16 cellular contexts compared by ENCODE assay signal in genomic region chr19:29609636-29610035, GRCh38. TPM values are rescaled to one million over a fixed set of nuclear protein-coding genes. Genes with fewer than 3 reads are reported as not detected.
"Had no signal": no experiment of that assay in that cellular context is flagged by ENCODE, and none has a peak within 500 bp of the region (broad histone marks: within the 10 kb centered on the region; RNA-seq: fewer than 3 reads in every experiment).

No MANE protein-coding gene starts in this region.

- H3K4me2 ChIP-seq: smooth muscle cell had no signal

- H3K27ac Mint-ChIP-seq: activated naive CD8-positive, alpha-beta T cell; endodermal cell; T-helper 2 cell treated with Interferon-gamma antibody and Interleukin-4, amounts not matched to agents 5 μg/mL and 100 μg/mL, for 36 hours had no signal

- H3K27me3 Mint-ChIP-seq: activated naive CD8-positive, alpha-beta T cell had no signal

- H3K9me3 Mint-ChIP-seq: activated T-helper 2 cell treated with anti-CD3 and anti-CD28 coated beads, Interferon-gamma antibody, Interleukin-2, Interleukin-4, amounts not matched to agents 10 μg/mL and 5 μg/mL and 100 μg/mL, durations not matched to agents 14 hours and 24 hours and 36 hours; endodermal cell; T-helper 2 cell treated with Interferon-gamma antibody and Interleukin-4, amounts not matched to agents 5 μg/mL and 100 μg/mL, for 36 hours had no signal

- DNase-seq: activated CD4-positive, alpha-beta T cell treated with anti-CD3 and anti-CD28 coated beads for 1 hour; activated T-cell treated with anti-CD3 and anti-CD28 coated beads for 4 hours; cerebellar nuclear complex; dermis blood vessel endothelial cell; retina; stimulated activated naive CD4-positive, alpha-beta T cell; trophoblast cell had no signal

- H3K27me3 ChIP-seq: pancreas had no signal

- H3K9me3 ChIP-seq: mucosa of descending colon, pancreas had no signal

- ATAC-seq: left colon, mucosa of descending colon, pancreas had no signal

- H3K27ac ChIP-seq: pancreas had no signal

- H3K4me3 ChIP-seq: mucosa of descending colon, pancreas, smooth muscle cell had no signal

- H3K4me3 Mint-ChIP-seq: activated naive CD8-positive, alpha-beta T cell; endodermal cell; T-helper 2 cell treated with Interferon-gamma antibody and Interleukin-4, amounts not matched to agents 5 μg/mL and 100 μg/mL, for 36 hours had no signal

RNA-seq across cellular contexts. Expression of gene PLEKHF1, which starts 55.6 kb away (rescaled TPM):
- polyA plus RNA-seq: neural cell had no signal
